In genomic region chr1:24641646-24642151, GRCh38 we compare ENCODE assay signal across 8 cellular contexts. TPM values are rescaled to one million over a fixed set of nuclear protein-coding genes. Genes with fewer than 3 reads are reported as not detected.
DNase-seq lines count a peak whose midpoint lies in the region; ATAC-seq lines count a peak whose summit lies in the region.

No MANE protein-coding gene starts in this region.

- 23% methylated on average over 24 of the region's 24 CpGs for WGBS in right cardiac atrium

- H3K4me3 ChIP-seq in right cardiac atrium (ENCODE audit: low read length), result peak overlapping the region; percentile 71

- no peaks in the 10 kb centered on the region for H3K9me3 ChIP-seq in right cardiac atrium (ENCODE audit: control insufficient read depth, low read length)

- DNase-seq in ELF-1 (ENCODE audit: low read depth, low spot score), result peak; percentile 37
- DNase-seq in NOMO-1 (lab: John Stamatoyannopoulos, UW; ENCODE audit: unreplicated experiment in 2 of 2), result peak; percentile 22 to 51
- peak; percentile 17 to 61 for DNase-seq in activated naive CD4-positive, alpha-beta T cell treated with anti-CD3 and anti-CD28 coated beads, Interleukin-2, amount 50 U/mL, for 72 hours (ENCODE audit: low spot score in 2 of 2)
- DNase-seq in right cardiac atrium, result peak; percentile 61 to 81 (median 74)
- peak; percentile 59 for DNase-seq in retina
- no peak for DNase-seq in SW480 (ENCODE audit: low spot score)

- intact Hi-C loops in right cardiac atrium (cut with DNase I), result no loop called here

- H3K27ac Mint-ChIP-seq in activated naive CD4-positive, alpha-beta T cell treated with anti-CD3 and anti-CD28 coated beads, Interleukin-2, amount 50 U/mL, for 72 hours, result peak overlapping the region; percentile 92 to 98

- peaks cover 28 to 35% of the 10 kb centered on the region in 2 donors for H3K36me3 Mint-ChIP-seq in activated naive CD4-positive, alpha-beta T cell treated with anti-CD3 and anti-CD28 coated beads, Interleukin-2, amount 50 U/mL, for 72 hours

- peaks cover 7% of the 10 kb centered on the region for H3K4me1 ChIP-seq in right cardiac atrium (ENCODE audit: control insufficient read depth, insufficient read depth, low read length)

- peak overlapping the region; percentile 87 for H3K27ac ChIP-seq in right cardiac atrium (ENCODE audit: low read length)

- no peaks in the 10 kb centered on the region for H3K27me3 ChIP-seq in right cardiac atrium (ENCODE audit: control insufficient read depth, insufficient read depth)

- ATAC-seq in activated naive CD4-positive, alpha-beta T cell treated with anti-CD3 and anti-CD28 coated beads, Interleukin-2, amount 50 U/mL, for 72 hours, result no peak
- ATAC-seq in right cardiac atrium (no peak), GM18870 (IDR thresholded peaks at IDR 0.05; ENCODE audit: unreplicated experiment) (no peak), GM21381 (IDR thresholded peaks at IDR 0.05; ENCODE audit: unreplicated experiment) (no peak)

- no peaks in the 10 kb centered on the region for H3K9me3 Mint-ChIP-seq in activated naive CD4-positive, alpha-beta T cell treated with anti-CD3 and anti-CD28 coated beads, Interleukin-2, amount 50 U/mL, for 72 hours

RNA-seq across cellular contexts. Expression of gene SRRM1, which starts 1.4 kb away (rescaled TPM):
- 100 to 1,000 TPM; 208 to 250 TPM for total RNA-seq in activated naive CD4-positive, alpha-beta T cell treated with anti-CD3 and anti-CD28 coated beads, Interleukin-2, amount 50 U/mL, for 72 hours
- 10 to 100 TPM; 71.8 to 91.7 (median 79.3) TPM for total RNA-seq in right cardiac atrium
- polyA plus RNA-seq in right cardiac atrium, result 41.2 TPM
